ENCODE assay signal across 1 cellular context in genomic region chr1:228366851-228367741, GRCh38.
TF ChIP-seq lines count a peak whose summit lies in the region.

No MANE protein-coding gene starts in this region.

TF ChIP-seq in H1, 55 proteins besides CTCF, POLR2A, EP300 and RAD21:
- TF ChIP-seq CTBP2 (IDR thresholded peaks at IDR 0.05; ENCODE audit: borderline replicate concordance, insufficient read depth, insufficient read length, low read length) = no peak
- no peak for TF ChIP-seq ATF2 (IDR thresholded peaks at IDR 0.05; ENCODE audit: low read length)
- TF ChIP-seq SP1 (IDR thresholded peaks at IDR 0.05; ENCODE audit: low read depth, low read length) = no peak
- no peak for TF ChIP-seq KDM5A (IDR thresholded peaks at IDR 0.05; ENCODE audit: low read length)
- TF ChIP-seq FOSL1 (IDR thresholded peaks at IDR 0.05; ENCODE audit: insufficient read depth, low read depth, low read length) = no peak
- TF ChIP-seq KDM4A (IDR thresholded peaks at IDR 0.05; ENCODE audit: low read depth, low read length, severe bottlenecking) = no peak
- no peak for TF ChIP-seq CREB1 (IDR thresholded peaks at IDR 0.05)
- TF ChIP-seq NRF1 (IDR thresholded peaks at IDR 0.05; ENCODE audit: low read depth, low read length) = no peak
- no peak for TF ChIP-seq CHD7 (IDR thresholded peaks at IDR 0.05; ENCODE audit: insufficient replicate concordance, low read length)
- no peak for TF ChIP-seq SP4 (IDR thresholded peaks at IDR 0.05; ENCODE audit: low read length)
- TF ChIP-seq POLR2AphosphoS5 (IDR thresholded peaks at IDR 0.05; ENCODE audit: low read depth, low read length) = no peak
- no peak for TF ChIP-seq CHD1 (IDR thresholded peaks at IDR 0.05; ENCODE audit: low read depth, low read length)
- TF ChIP-seq BACH1 (IDR thresholded peaks at IDR 0.05; ENCODE audit: low read length) = no peak
- TF ChIP-seq RFX5 (IDR thresholded peaks at IDR 0.05; ENCODE audit: borderline replicate concordance, low read depth, low read length) = no peak
- no peak for TF ChIP-seq NANOG (IDR thresholded peaks at IDR 0.05; ENCODE audit: insufficient read depth, low read depth, low read length, poor library complexity, severe bottlenecking)
- TF ChIP-seq ATF3 (IDR thresholded peaks at IDR 0.05; ENCODE audit: insufficient read depth, low read depth, low read length) = no peak
